Comparison of ENCODE assay signal across 22 cellular contexts in genomic region chr11:67667490-67668190, GRCh38. TPM values are rescaled to one million over a fixed set of nuclear protein-coding genes. Genes with fewer than 3 reads are reported as not detected.
A peak's percentile ranks its signal among the peaks of the same experiment; 100 is the strongest.
DNase-seq lines count a peak whose midpoint lies in the region; ATAC-seq, FAIRE-seq and TF ChIP-seq lines count a peak whose summit lies in the region.
"Had no signal": no experiment of that assay in that cellular context is flagged by ENCODE, and none has a peak within 500 bp of the region (broad histone marks: within the 10 kb centered on the region; RNA-seq: fewer than 3 reads in every experiment).

No MANE protein-coding gene starts in this region.

- H3K4me2 ChIP-seq in BLaER1, result peak overlapping the region; percentile 87

- no peak overlapping the region for H3K4me3 Mint-ChIP-seq in memory B cell
- H3K4me3 Mint-ChIP-seq: dendritic cell treated with granulocyte-macrophage colony-stimulating factor and Interleukin-4, amounts not matched to agents 40 ng/mL and 50 ng/mL, for 4 days; stimulated activated naive CD8-positive, alpha-beta T cell treated with anti-CD3 and anti-CD28 coated beads, Interleukin-15, Interleukin-2, amounts not matched to agents 100 ng/mL and 50 ng/mL, for 24 hours; T-helper 1 cell treated with Interleukin-12 subunit alpha and Interleukin-12 subunit beta and Interleukin-4 antibody, amounts not matched to agents 30 μg/mL and 1 μg/mL, for 36 hours had no signal

- peaks cover 12% of the 10 kb centered on the region; the same call in 1 of the 2 replicates for H4K20me1 ChIP-seq in BLaER1

- no peak overlapping the region for H3K4me3 ChIP-seq in BLaER1
- H3K4me3 ChIP-seq in Peyer's patch, result no peak overlapping the region
- H3K4me3 ChIP-seq: breast epithelium, upper lobe of left lung had no signal

- H3K9ac ChIP-seq in BLaER1, result no peak overlapping the region; the same call in 1 of the 2 replicates

- H3K27ac Mint-ChIP-seq in memory B cell, result no peak overlapping the region
- H3K27ac Mint-ChIP-seq: activated T-helper 2 cell treated with anti-CD3 and anti-CD28 coated beads, Interferon-gamma antibody, Interleukin-2, Interleukin-4, amounts not matched to agents 10 μg/mL and 5 μg/mL and 100 μg/mL, durations not matched to agents 14 hours and 24 hours and 36 hours; dendritic cell treated with granulocyte-macrophage colony-stimulating factor and Interleukin-4, amounts not matched to agents 40 ng/mL and 50 ng/mL, for 4 days; stimulated activated naive CD8-positive, alpha-beta T cell treated with anti-CD3 and anti-CD28 coated beads, Interleukin-15, Interleukin-2, amounts not matched to agents 100 ng/mL and 50 ng/mL, for 24 hours; T-helper 1 cell treated with Interleukin-12 subunit alpha and Interleukin-12 subunit beta and Interleukin-4 antibody, amounts not matched to agents 30 μg/mL and 1 μg/mL, for 36 hours had no signal

- H3K36me3 Mint-ChIP-seq in memory B cell, result no peaks in the 10 kb centered on the region

- no peaks in the 10 kb centered on the region for H3K36me3 ChIP-seq in BLaER1
- no peaks in the 10 kb centered on the region for H3K36me3 ChIP-seq in Peyer's patch
- H3K36me3 ChIP-seq: breast epithelium, neutrophil, upper lobe of left lung had no signal

- TF ChIP-seq POLR2A in GM12892 (IDR thresholded peaks at IDR 0.05; ENCODE audit: low read depth, low read length), result no peak
- no peak for TF ChIP-seq POLR2A in Peyer's patch (IDR thresholded peaks at IDR 0.05)

- no peak for TF ChIP-seq CTCF in Peyer's patch (IDR thresholded peaks at IDR 0.05)

- no peaks in the 10 kb centered on the region for H3K9me3 Mint-ChIP-seq in memory B cell
- H3K9me3 Mint-ChIP-seq: activated T-helper 2 cell treated with anti-CD3 and anti-CD28 coated beads, Interferon-gamma antibody, Interleukin-2, Interleukin-4, amounts not matched to agents 10 μg/mL and 5 μg/mL and 100 μg/mL, durations not matched to agents 14 hours and 24 hours and 36 hours; dendritic cell treated with granulocyte-macrophage colony-stimulating factor and Interleukin-4, amounts not matched to agents 40 ng/mL and 50 ng/mL, for 4 days; stimulated activated naive CD8-positive, alpha-beta T cell treated with anti-CD3 and anti-CD28 coated beads, Interleukin-15, Interleukin-2, amounts not matched to agents 100 ng/mL and 50 ng/mL, for 24 hours; T-helper 1 cell treated with Interleukin-12 subunit alpha and Interleukin-12 subunit beta and Interleukin-4 antibody, amounts not matched to agents 30 μg/mL and 1 μg/mL, for 36 hours had no signal

- H3K27me3 ChIP-seq in BLaER1 (no peaks in the 10 kb centered on the region), Peyer's patch (no peaks in the 10 kb centered on the region)
- H3K27me3 ChIP-seq: breast epithelium, foreskin keratinocyte, neutrophil, upper lobe of left lung had no signal

- DNase-seq in GM12892 (ENCODE audit: insufficient read length), result no peak
- peak in 2 of 3 donors; percentile 41 to 59 for DNase-seq in Peyer's patch
- peak in 1 of 2 donors; percentile 54 for DNase-seq in memory B cell (ENCODE audit: low spot score in 2 of 2)
- no peak for DNase-seq in NCI-H1048 (lab: John Stamatoyannopoulos, UW)
- no peak for DNase-seq in NCI-H1436 (lab: John Stamatoyannopoulos, UW)
- DNase-seq in KG1 (lab: John Stamatoyannopoulos, UW), result no peak
- DNase-seq: foreskin keratinocyte; NCI-H2029; NCI-H510A; Right ventricle myocardium superior; stimulated activated CD4-positive, alpha-beta T cell treated with anti-CD3 and anti-CD28 coated beads, Interleukin-15, amount 100 ng/mL, for 24 hours had no signal

- peak; percentile 76 for FAIRE-seq in GM12892 (lab: Jason Lieb, UNC)

- peak overlapping the region; percentile 28 for H3K27ac ChIP-seq in BLaER1
- H3K27ac ChIP-seq in Peyer's patch, result no peak overlapping the region
- H3K27ac ChIP-seq: breast epithelium, foreskin keratinocyte, neutrophil, upper lobe of left lung had no signal

- H3K4me1 ChIP-seq in BLaER1 (peaks cover 63% of the 10 kb centered on the region), Peyer's patch (peaks cover 0 to 14% (median 0%) of the 10 kb centered on the region in 4 donors)
- H3K4me1 ChIP-seq: breast epithelium, foreskin keratinocyte, upper lobe of left lung had no signal

- ATAC-seq in memory B cell (ENCODE audit: low read depth) (peak; percentile 94), HG03565 (IDR thresholded peaks at IDR 0.05; ENCODE audit: unreplicated experiment) (no peak)
- ATAC-seq: foreskin keratinocyte, left lobe of liver had no signal

- peaks cover 4% of the 10 kb centered on the region for H3K4me1 Mint-ChIP-seq in memory B cell

- H3K9me3 ChIP-seq in BLaER1 (no peaks in the 10 kb centered on the region), Peyer's patch (no peaks in the 10 kb centered on the region)
- H3K9me3 ChIP-seq: breast epithelium, neutrophil, upper lobe of left lung had no signal

- peaks cover 2% of the 10 kb centered on the region for H3K27me3 Mint-ChIP-seq in memory B cell
- H3K27me3 Mint-ChIP-seq: dendritic cell treated with granulocyte-macrophage colony-stimulating factor and Interleukin-4, amounts not matched to agents 40 ng/mL and 50 ng/mL, for 4 days; stimulated activated naive CD8-positive, alpha-beta T cell treated with anti-CD3 and anti-CD28 coated beads, Interleukin-15, Interleukin-2, amounts not matched to agents 100 ng/mL and 50 ng/mL, for 24 hours had no signal

RNA-seq across cellular contexts. Expression of gene ALDH3B2, which starts 6.8 kb away (rescaled TPM):
- not detected for polyA plus RNA-seq in GM12892 (2012; ENCODE audit: missing spikeins)
- not detected for total RNA-seq in Peyer's patch
- total RNA-seq: activated T-helper 2 cell treated with anti-CD3 and anti-CD28 coated beads, Interferon-gamma antibody, Interleukin-2, Interleukin-4, amounts not matched to agents 10 μg/mL and 5 μg/mL and 100 μg/mL, durations not matched to agents 14 hours and 24 hours and 36 hours; left lobe of liver; Right ventricle myocardium superior had no signal

RNA-seq across cellular contexts. Expression of gene ACY3, which starts 17.1 kb away (rescaled TPM):
- polyA plus RNA-seq in GM12892 (2012; ENCODE audit: missing spikeins), result 5.7 TPM
- 100 to 1,000 TPM in 2 of 4 donors, 10 to 100 TPM in 2; 12.4 to 176 (median 105) TPM for total RNA-seq in Peyer's patch
- total RNA-seq: foreskin keratinocyte, Right ventricle myocardium superior had no signal
- polyA plus RNA-seq: foreskin keratinocyte had no signal

RNA-seq across cellular contexts. Expression of gene TBX10, which starts 28.1 kb away (rescaled TPM):
- 0.21 TPM for polyA plus RNA-seq in GM12892 (2012; ENCODE audit: missing spikeins)
- total RNA-seq in Peyer's patch, result 10 to 100 TPM in 3 of 4 donors, not detected in 1; 16.9 to 82.5 (median 64.1) TPM
- total RNA-seq: activated T-helper 2 cell treated with anti-CD3 and anti-CD28 coated beads, Interferon-gamma antibody, Interleukin-2, Interleukin-4, amounts not matched to agents 10 μg/mL and 5 μg/mL and 100 μg/mL, durations not matched to agents 14 hours and 24 hours and 36 hours; breast epithelium; foreskin keratinocyte; renal cortical epithelial cell; upper lobe of left lung had no signal
- polyA plus RNA-seq: foreskin keratinocyte had no signal

RNA-seq across cellular contexts. Expression of gene NUDT8, which starts 37.9 kb away (rescaled TPM):
- 11.1 TPM for polyA plus RNA-seq in GM12892 (2012; ENCODE audit: missing spikeins)
- total RNA-seq in Peyer's patch, result 10 to 100 TPM in 3 of 4 donors, 1 to 10 TPM in 1; 5.0 to 64.1 (median 45.4) TPM

Comparison
In these comparisons a context has a peak if more than half of its experiments do, and no peak if none do; other contexts are left out.
1. DNase-seq: peak in Peyer's patch (2 of 3); none in GM12892 (single experiment), NCI-H1048 (single experiment), NCI-H1436 (single experiment) and KG1 (single experiment).